ENCODE assay signal across 26 cellular contexts in the genomic region with DNA sequence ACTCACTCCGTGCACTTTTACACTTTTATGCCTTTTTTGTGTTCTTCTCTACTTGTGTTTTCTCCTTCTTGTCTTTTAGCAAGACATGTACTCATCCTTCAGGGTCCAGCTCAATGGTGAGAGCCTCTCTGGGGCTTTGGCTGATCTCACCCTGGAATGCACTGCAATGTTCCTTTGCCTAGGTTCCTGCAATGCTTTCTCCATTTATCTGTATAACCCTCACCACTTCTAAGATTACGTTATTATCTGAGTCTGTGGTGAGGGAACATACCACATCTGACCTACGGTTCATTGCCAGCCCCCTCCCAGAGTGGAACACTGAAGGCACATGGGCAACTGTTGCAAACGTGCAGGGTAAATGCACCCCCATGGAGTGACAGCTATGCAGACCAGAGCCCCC. TPM values are rescaled to one million over a fixed set of nuclear protein-coding genes. Genes with fewer than 3 reads are reported as not detected.
"Had no signal": no experiment of that assay in that cellular context is flagged by ENCODE, and none has a peak within 500 bp of the region (broad histone marks: within the 10 kb centered on the region; RNA-seq: fewer than 3 reads in every experiment).

No MANE protein-coding gene starts in this region.

- H2AFZ ChIP-seq: hepatocyte had no signal

- H3K36me3 ChIP-seq: gastroesophageal sphincter, tibial nerve had no signal

- DNase-seq: cortex of kidney; dorsolateral prefrontal cortex; effector CD8-positive, alpha-beta T cell; foreskin fibroblast; mammary epithelial cell; naive thymus-derived CD4-positive, alpha-beta T cell; posterior cingulate gyrus; stimulated activated CD4-positive, alpha-beta T cell treated with anti-CD3 and anti-CD28 coated beads, Interleukin-2, amount 100 ng/mL, for 24 hours; stimulated activated CD4-positive, alpha-beta T cell treated with anti-CD3 and anti-CD28 coated beads, Interleukin-4, amount 100 ng/mL, for 4 hours; stimulated activated naive B cell treated with anti-CD40 and anti-IgM and Interleukin-4, amounts not matched to agents 10 μg/mL and 1 μg/mL and 100 μg/mL, for 72 hours; stimulated activated naive CD8-positive, alpha-beta T cell treated with anti-CD3 and anti-CD28 coated beads, Interleukin-15, amount 100 ng/mL, for 72 hours; testis had no signal

- H3K4me2 ChIP-seq: hepatocyte had no signal

- H3K27ac Mint-ChIP-seq: naive thymus-derived CD4-positive, alpha-beta T cell; stimulated activated naive B cell treated with anti-CD40 and anti-IgM and Interleukin-4, amounts not matched to agents 10 μg/mL and 1 μg/mL and 100 μg/mL, for 72 hours; stimulated activated naive CD8-positive, alpha-beta T cell treated with anti-CD3 and anti-CD28 coated beads, Interleukin-15, amount 100 ng/mL, for 72 hours had no signal

- H3K4me1 Mint-ChIP-seq: naive thymus-derived CD4-positive, alpha-beta T cell; neural crest cell; stimulated activated naive B cell treated with anti-CD40 and anti-IgM and Interleukin-4, amounts not matched to agents 10 μg/mL and 1 μg/mL and 100 μg/mL, for 72 hours; stimulated activated naive CD8-positive, alpha-beta T cell treated with anti-CD3 and anti-CD28 coated beads, Interleukin-15, amount 100 ng/mL, for 72 hours had no signal

- H3K27ac ChIP-seq: gastroesophageal sphincter, hepatocyte, skin epidermis, testis, tibial nerve had no signal

- H3K9me3 ChIP-seq: testis had no signal

- H3K9me3 Mint-ChIP-seq: stimulated activated naive B cell treated with anti-CD40 and anti-IgM and Interleukin-4, amounts not matched to agents 10 μg/mL and 1 μg/mL and 100 μg/mL, for 72 hours had no signal

- H3K79me2 ChIP-seq: hepatocyte had no signal

- H3K4me3 ChIP-seq: dorsolateral prefrontal cortex, gastroesophageal sphincter, hepatocyte, skin epidermis, testis, tibial nerve had no signal

- H3K36me3 Mint-ChIP-seq: stimulated activated naive B cell treated with anti-CD40 and anti-IgM and Interleukin-4, amounts not matched to agents 10 μg/mL and 1 μg/mL and 100 μg/mL, for 72 hours had no signal

- H3K27me3 ChIP-seq: dorsolateral prefrontal cortex, hepatocyte, testis, tibial nerve had no signal

- H3K4me3 Mint-ChIP-seq: naive thymus-derived CD4-positive, alpha-beta T cell; neural crest cell; stimulated activated naive B cell treated with anti-CD40 and anti-IgM and Interleukin-4, amounts not matched to agents 10 μg/mL and 1 μg/mL and 100 μg/mL, for 72 hours; stimulated activated naive CD8-positive, alpha-beta T cell treated with anti-CD3 and anti-CD28 coated beads, Interleukin-15, amount 100 ng/mL, for 72 hours had no signal

- FAIRE-seq: endometrium, islet of Langerhans had no signal

RNA-seq across cellular contexts. Expression of a gene that starts 47.3 kb away (rescaled TPM):
- total RNA-seq: esophagus mucosa; left lobe of liver; lower leg skin; mammary epithelial cell; mesenteric fat pad; mononuclear cell; naive thymus-derived CD4-positive, alpha-beta T cell; pulmonary artery endothelial cell; ureter had no signal
- polyA plus RNA-seq: mammary epithelial cell; naive thymus-derived CD4-positive, alpha-beta T cell had no signal
